ENCODE assay signal across 23 cellular contexts in the genomic region with DNA sequence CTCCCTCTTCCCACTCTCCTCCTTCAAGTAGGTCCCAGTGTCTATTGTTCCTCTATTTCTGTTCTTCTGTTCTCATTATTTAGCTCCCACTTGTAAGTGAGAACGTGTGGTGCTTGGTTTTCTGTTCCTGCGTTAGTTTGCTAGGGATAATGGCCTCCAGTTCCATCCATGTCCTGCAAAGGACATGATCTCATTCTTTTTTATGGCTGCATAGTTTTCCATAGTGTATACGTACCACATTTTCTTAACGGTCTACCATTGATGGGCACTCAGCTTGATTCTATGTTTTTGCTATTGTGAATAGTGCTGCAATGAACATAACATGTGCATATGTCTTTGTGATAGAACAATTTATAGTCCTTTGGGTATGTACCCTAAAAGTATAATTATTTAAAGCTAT.
"Had no signal": no experiment of that assay in that cellular context is flagged by ENCODE, and none has a peak within 500 bp of the region (broad histone marks: within the 10 kb centered on the region; RNA-seq: fewer than 3 reads in every experiment).

No MANE protein-coding gene starts in this region.

- FAIRE-seq: colon, endothelial cell of umbilical vein, frontal cortex had no signal

- H3K27me3 ChIP-seq: dorsolateral prefrontal cortex, esophagus muscularis mucosa, foreskin keratinocyte, gastroesophageal sphincter, heart left ventricle, hepatocyte, left lung had no signal

- H3K4me2 ChIP-seq: hepatocyte had no signal

- H3K36me3 ChIP-seq: esophagus muscularis mucosa, gastroesophageal sphincter, left lung, lower lobe of right lung had no signal

- H3K4me3 ChIP-seq: coronary artery, dorsolateral prefrontal cortex, esophagus muscularis mucosa, gastroesophageal sphincter, heart left ventricle, hepatocyte, left lung, lower lobe of right lung had no signal

- H3K27ac ChIP-seq: coronary artery, dorsolateral prefrontal cortex, esophagus muscularis mucosa, foreskin keratinocyte, gastroesophageal sphincter, heart left ventricle, hepatocyte, left lung, lower lobe of right lung had no signal

- H3K4me1 ChIP-seq: left lung, lower lobe of right lung had no signal

- DNase-seq: dermis blood vessel endothelial cell; dorsolateral prefrontal cortex; effector CD4-positive, alpha-beta T cell; effector memory CD4-positive, alpha-beta T cell; foreskin keratinocyte; heart left ventricle; hypothalamus; immature natural killer cell; islet precursor cell; left cardiac atrium; left lung; left ventricle myocardium superior; lower lobe of right lung; mesendoderm; midbrain; naive thymus-derived CD4-positive, alpha-beta T cell had no signal

- H2AFZ ChIP-seq: hepatocyte had no signal

- H3K9me3 ChIP-seq: esophagus muscularis mucosa, gastroesophageal sphincter, heart left ventricle, left lung, lower lobe of right lung had no signal

- ATAC-seq: foreskin keratinocyte; gastroesophageal sphincter; heart left ventricle; left cardiac atrium; left lung; left ventricle myocardium superior; lower lobe of right lung; naive thymus-derived CD4-positive, alpha-beta T cell had no signal
